In genomic region chr12:77151030-77151429, GRCh38 we compare ENCODE assay signal across 18 cellular contexts.
DNase-seq lines count a peak whose midpoint lies in the region; ATAC-seq, FAIRE-seq and TF ChIP-seq lines count a peak whose summit lies in the region.
"Had no signal": no experiment of that assay in that cellular context is flagged by ENCODE, and none has a peak within 500 bp of the region (broad histone marks: within the 10 kb centered on the region; RNA-seq: fewer than 3 reads in every experiment).

No MANE protein-coding gene starts in this region.

- H3K4me2 ChIP-seq in PC-9 = peak overlapping the region; percentile 32
- H3K4me2 ChIP-seq: KMS-11 had no signal

- H3K9me2 ChIP-seq in PC-9 (ENCODE audit: insufficient read depth) = no peaks in the 10 kb centered on the region

- H3F3A ChIP-seq in PC-9 (ENCODE audit: insufficient read depth, low read depth) = peaks cover 4% of the 10 kb centered on the region

- H3K27ac ChIP-seq in PC-9 = no peak overlapping the region
- H3K27ac ChIP-seq: GM23248, KMS-11 had no signal

- no peaks in the 10 kb centered on the region for H3K36me3 ChIP-seq in PC-9 (ENCODE audit: low read depth)

- H3K27me3 ChIP-seq in PC-9 (ENCODE audit: insufficient read depth, low read depth) = no peaks in the 10 kb centered on the region

- TF ChIP-seq CTCF in PC-9 (conservative IDR thresholded peaks at IDR 0.05) = no peak
- no peak for TF ChIP-seq CTCF in epithelial cell of esophagus (IDR thresholded peaks at IDR 0.05; ENCODE audit: insufficient read depth, low read depth, low read length, missing control alignments)

- no peak overlapping the region for H2AFZ ChIP-seq in PC-9
- H2AFZ ChIP-seq: GM23248 had no signal

- no peak for ATAC-seq in stimulated activated naive CD8-positive, alpha-beta T cell treated with anti-CD3 and anti-CD28 coated beads, Interleukin-15, Interleukin-2, amounts not matched to agents 100 U/mL and 50 U/mL, for 24 hours

- no TSS peak for BruUV-seq in PC-9 (replicated peaks; lab: Mats Ljungman, UMichigan)

- DNase-seq in LoVo (ENCODE audit: low spot score) (peak; percentile 12), PC-9 (peak; percentile 61 to 64), epithelial cell of esophagus (ENCODE audit: low read depth) (peak; percentile 73), renal cortical epithelial cell (ENCODE audit: low read depth) (peak; percentile 1), HTR-8/SVneo (ENCODE audit: insufficient read length, low spot score) (no peak)
- no peak for DNase-seq in stimulated activated naive CD8-positive, alpha-beta T cell treated with anti-CD3 and anti-CD28 coated beads, Interleukin-15, Interleukin-2, amounts not matched to agents 100 U/mL and 50 U/mL, for 24 hours
- no peak for DNase-seq in activated naive CD4-positive, alpha-beta T cell treated with anti-CD3 and anti-CD28 coated beads, Interleukin-2, amount 50 U/mL, for 16 hours
- DNase-seq: C1 segment of cervical spinal cord; CD8-positive, alpha-beta memory T cell; DMS153; GM23248; H7; NCI-H1092 treated with DMSO at 0.1 percent for 48 hours; NCI-H1436 treated with DMSO at 0.1 percent for 48 hours; NCI-H187 treated with DMSO at 0.1 percent for 48 hours; NCI-H774; SHP77 had no signal

- POLR2A ChIA-PET in PC-9 (lab: Charles Lee; ENCODE audit: unreplicated experiment) = no interaction called here

- FAIRE-seq in HTR-8/SVneo (lab: Jason Lieb, UNC) = no peak

- H3K9me3 ChIP-seq in PC-9 (ENCODE audit: insufficient read depth, low read depth) = no peaks in the 10 kb centered on the region

- CTCF ChIA-PET in PC-9 (lab: Charles Lee) = interaction anchor here (0.6 kb wide), 2 partner anchors 19 to 147 kb away, joined by 3 read pairs; no protein-coding TSS in a partner anchor

- intact Hi-C loops in PC-9 (cut with micrococcal nuclease; ENCODE audit: unreplicated experiment) = loop anchor here (5.0 to 10.0 kb wide), 2 partner anchors 84 to 174 kb away; partner anchors contain the start of gene E2F7

- peaks cover 7% of the 10 kb centered on the region; the same call in 1 of the 2 replicates for H3K4me1 ChIP-seq in PC-9 (replicated peaks; ENCODE audit: insufficient read depth)

- no peak overlapping the region for H3K4me3 ChIP-seq in PC-9
- no peak overlapping the region for H3K4me3 ChIP-seq in epithelial cell of esophagus (ENCODE audit: low read length)
- H3K4me3 ChIP-seq: GM23248 had no signal

- no peaks in the 10 kb centered on the region for H4K20me1 ChIP-seq in PC-9 (ENCODE audit: insufficient read depth)

- no peaks in the 10 kb centered on the region for H3K79me2 ChIP-seq in PC-9 (ENCODE audit: low read depth)

Comparison
In these comparisons a context has a peak if more than half of its experiments do, and no peak if none do; other contexts are left out.
1. DNase-seq: peak in LoVo (single experiment), PC-9 (2 of 2), epithelial cell of esophagus (single experiment) and renal cortical epithelial cell (single experiment); none in stimulated activated naive CD8-positive, alpha-beta T cell treated with anti-CD3 and anti-CD28 coated beads, Interleukin-15, Interleukin-2, amounts not matched to agents 100 U/mL and 50 U/mL, for 24 hours (single experiment), activated naive CD4-positive, alpha-beta T cell treated with anti-CD3 and anti-CD28 coated beads, Interleukin-2, amount 50 U/mL, for 16 hours (single experiment) and HTR-8/SVneo (single experiment).